In genomic region chr5:176915906-176916305, GRCh38 we compare ENCODE assay signal across 1 cellular context.
TF ChIP-seq lines count a peak whose summit lies in the region.

No MANE protein-coding gene starts in this region.

TF ChIP-seq in HEK293, 187 proteins besides CTCF, POLR2A, EP300 and RAD21 (continued from another document):
- no peak for TF ChIP-seq PRDM10 (tag by site-specific recombination; IDR thresholded peaks at IDR 0.05)
- TF ChIP-seq ZNF138 (tag by site-specific recombination; IDR thresholded peaks at IDR 0.05; ENCODE audit: borderline replicate concordance), result no peak
- TF ChIP-seq ZNF423 (tag by site-specific recombination; IDR thresholded peaks at IDR 0.05), result no peak
- peak; percentile 58; the same call in 1 of the 2 replicates for TF ChIP-seq EGR2 (tag by site-specific recombination; IDR thresholded peaks at IDR 0.05; ENCODE audit: low read depth)
